8 cellular contexts compared by ENCODE assay signal in genomic region chr4:110088670-110089069, GRCh38.
DNase-seq lines count a peak whose midpoint lies in the region; ATAC-seq and TF ChIP-seq lines count a peak whose summit lies in the region.

No MANE protein-coding gene starts in this region.

- no peaks in the 10 kb centered on the region for H3K79me2 ChIP-seq in OCI-LY7 (ENCODE audit: insufficient read depth, low read depth, low read length)

- H3K4me1 ChIP-seq in HEK293 (ENCODE audit: control insufficient read depth, insufficient read depth, low read length): peaks cover 2% of the 10 kb centered on the region; the same call in 1 of the 2 replicates
- H3K4me1 ChIP-seq in OCI-LY7 (ENCODE audit: insufficient read depth, low read length, poor library complexity, severe bottlenecking): peaks cover 20% of the 10 kb centered on the region
- H3K4me1 ChIP-seq in foreskin keratinocyte: peaks cover 63% of the 10 kb centered on the region
- peaks cover 0 to 18% (median 7%) of the 10 kb centered on the region in 6 donors for H3K4me1 ChIP-seq in spleen
- H3K4me1 ChIP-seq in body of pancreas: peaks cover 5% of the 10 kb centered on the region
- H3K4me1 ChIP-seq in uterus: no peaks in the 10 kb centered on the region

- no peak for TF ChIP-seq CTCF in HEK293 (tag by site-specific recombination; IDR thresholded peaks at IDR 0.05)
- TF ChIP-seq CTCF in OCI-LY7 (conservative IDR thresholded peaks at IDR 0.05; ENCODE audit: low read length): no peak
- no peak for TF ChIP-seq CTCF in foreskin keratinocyte (conservative IDR thresholded peaks at IDR 0.05)
- no peak for TF ChIP-seq CTCF in spleen (IDR thresholded peaks at IDR 0.05 in 8 of 11, conservative IDR thresholded peaks at IDR 0.05 in 3 of 11)
- no peak for TF ChIP-seq CTCF in body of pancreas (IDR thresholded peaks at IDR 0.05)
- no peak for TF ChIP-seq CTCF in uterus (IDR thresholded peaks at IDR 0.05)

- POLR2A ChIA-PET in HEK293 (lab: Yijun Ruan, JAX): no interaction called here
- POLR2A ChIA-PET in OCI-LY7 (lab: Charles Lee): interaction anchor here (2.4 kb wide), 1 partner anchor 10 kb away, joined by 8 read pairs; no protein-coding TSS in a partner anchor

- peak; percentile 25 for DNase-seq in OCI-LY7 (ENCODE audit: low spot score)
- DNase-seq in foreskin keratinocyte: peak in 1 of 2 donors; percentile 54
- no peak for DNase-seq in spleen
- no peak for DNase-seq in body of pancreas
- DNase-seq in uterus: no peak

- H3K4me2 ChIP-seq in OCI-LY7 (ENCODE audit: low read length): no peak overlapping the region

- TF ChIP-seq POLR2A in spleen (IDR thresholded peaks at IDR 0.05) (no peak), body of pancreas (IDR thresholded peaks at IDR 0.05) (no peak), uterus (IDR thresholded peaks at IDR 0.05) (no peak)

- intact Hi-C loops in OCI-LY7 (cut with micrococcal nuclease; ENCODE audit: unreplicated experiment): no loop called here
- intact Hi-C loops in spleen (cut with DNase I; ENCODE audit: low total_unique reads): no loop called here
- intact Hi-C loops in body of pancreas (cut with DNase I): no loop called here
- intact Hi-C loops in uterus (cut with DNase I; ENCODE audit: low total_unique reads): no loop called here

- no TSS peak for BruUV-seq in OCI-LY7 (replicated peaks; lab: Mats Ljungman, UMichigan)

- WGBS in spleen, 5 donors: 30 to 49% (median 44%) methylated on average over 4 of the region's 4 CpGs
- WGBS in body of pancreas, 2 donors: 66 to 84% methylated on average over 4 of the region's 4 CpGs

- H3K4me3 ChIP-seq in HEK293 (ENCODE audit: low read depth, low read length) (no peak overlapping the region), OCI-LY7 (ENCODE audit: low read depth, low read length, poor library complexity, severe bottlenecking) (no peak overlapping the region), spleen (no peak overlapping the region), body of pancreas (no peak overlapping the region), uterus (no peak overlapping the region)

- H3K36me3 ChIP-seq in HEK293 (ENCODE audit: control insufficient read depth in 2 of 2, insufficient read depth in 1 of 2, low read length in 2 of 2) (no peaks in the 10 kb centered on the region), OCI-LY7 (ENCODE audit: insufficient read depth, low read length) (no peaks in the 10 kb centered on the region), spleen (no peaks in the 10 kb centered on the region), body of pancreas (replicated peaks in 1 of 2; ENCODE audit: insufficient read depth in 1 of 2, low read depth in 2 of 2) (no peaks in the 10 kb centered on the region), uterus (no peaks in the 10 kb centered on the region)

- no peak overlapping the region for H2AFZ ChIP-seq in OCI-LY7 (ENCODE audit: low read length)

- H4K20me1 ChIP-seq in OCI-LY7 (ENCODE audit: insufficient read depth, low read length): no peaks in the 10 kb centered on the region

- CTCF ChIA-PET in HEK293 (lab: Yijun Ruan, JAX) (interaction anchor here (1.3 kb wide), 1 partner anchor 8 kb away, joined by 4 read pairs; no protein-coding TSS in a partner anchor), OCI-LY7 (lab: Charles Lee; ENCODE audit: unreplicated experiment) (no interaction called here)

- H3K27me3 ChIP-seq in foreskin keratinocyte (no peaks in the 10 kb centered on the region), spleen (replicated peaks in 1 of 7) (no peaks in the 10 kb centered on the region), body of pancreas (no peaks in the 10 kb centered on the region), uterus (no peaks in the 10 kb centered on the region)

- H3K27ac ChIP-seq in HEK293 (ENCODE audit: extremely low read depth, low read depth, low read length) (no peak overlapping the region), OCI-LY7 (ENCODE audit: low read depth, low read length, poor library complexity, severe bottlenecking) (no peak overlapping the region), foreskin keratinocyte (peak overlapping the region; percentile 50), spleen (no peak overlapping the region), body of pancreas (no peak overlapping the region), uterus (no peak overlapping the region)

- ATAC-seq in GM18508 (IDR thresholded peaks at IDR 0.05; ENCODE audit: insufficient read depth, unreplicated experiment) (peak; percentile 53), foreskin keratinocyte (peak; percentile 45), HG02840 (IDR thresholded peaks at IDR 0.05; ENCODE audit: low FRiP score, unreplicated experiment) (no peak), body of pancreas (no peak)

- no peaks in the 10 kb centered on the region for H3K9me2 ChIP-seq in OCI-LY7 (ENCODE audit: insufficient read depth, low read length)

- H3K9me3 ChIP-seq in HEK293 (ENCODE audit: control insufficient read depth, insufficient read depth, low read depth, low read length) (no peaks in the 10 kb centered on the region), OCI-LY7 (ENCODE audit: low read length) (no peaks in the 10 kb centered on the region), spleen (no peaks in the 10 kb centered on the region), body of pancreas (no peaks in the 10 kb centered on the region), uterus (no peaks in the 10 kb centered on the region)

TF ChIP-seq in HEK293, 187 proteins besides CTCF, POLR2A, EP300 and RAD21 (continues in another document):
- TF ChIP-seq ZNF266 (tag by site-specific recombination; IDR thresholded peaks at IDR 0.05; ENCODE audit: low read depth) (no peak), ZBTB1 (tag by site-specific recombination; IDR thresholded peaks at IDR 0.05) (no peak), ZNF24 (tag by site-specific recombination; IDR thresholded peaks at IDR 0.05) (no peak), PRDM4 (tag by site-specific recombination; IDR thresholded peaks at IDR 0.05) (peak; percentile 60; the same call in 1 of the 2 replicates), ZNF302 (tag by site-specific recombination; IDR thresholded peaks at IDR 0.05; ENCODE audit: low read depth) (no peak), ZNF155 (tag by site-specific recombination; IDR thresholded peaks at IDR 0.05) (no peak), PRDM10 (tag by site-specific recombination; IDR thresholded peaks at IDR 0.05) (0 out of 2 replicates have a peak, but pooled peaks have one; percentile 22), ZNF157 (tag by site-specific recombination; IDR thresholded peaks at IDR 0.05) (no peak), ZNF596 (tag by site-specific recombination; IDR thresholded peaks at IDR 0.05) (no peak), ZNF350 (tag by site-specific recombination; IDR thresholded peaks at IDR 0.05) (no peak), SP2 (tag by site-specific recombination; IDR thresholded peaks at IDR 0.05) (no peak)

Comparison
In these comparisons a context has a peak if more than half of its experiments do, and no peak if none do; other contexts are left out.
1. ATAC-seq: peak in GM18508 (single experiment) and foreskin keratinocyte (single experiment); none in HG02840 (single experiment) and body of pancreas (single experiment).